ENCODE assay signal across 1 cellular context in the genomic region with DNA sequence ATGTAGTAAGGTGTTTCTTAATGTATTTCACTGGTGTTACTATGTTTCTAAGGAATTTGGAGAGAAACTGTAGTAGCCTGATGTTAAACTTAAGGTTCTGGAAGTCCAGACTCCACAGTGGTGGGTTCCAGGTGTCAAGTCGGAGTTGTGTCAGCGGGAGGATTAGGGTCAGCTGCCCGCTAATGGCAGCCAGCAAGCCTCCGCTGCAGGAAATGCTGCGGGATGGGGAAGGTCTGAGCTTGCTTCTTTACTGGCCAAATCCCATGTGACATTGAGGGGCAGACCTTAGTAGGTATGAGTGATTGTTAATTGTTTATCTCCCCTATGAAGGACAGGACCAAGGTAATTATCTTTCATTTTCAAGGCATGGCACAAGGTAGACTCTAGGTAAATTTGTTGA.
TF ChIP-seq lines count a peak whose summit lies in the region.

No MANE protein-coding gene starts in this region.

TF ChIP-seq in H1, 55 proteins besides CTCF, POLR2A, EP300 and RAD21:
- TF ChIP-seq SIN3A (conservative IDR thresholded peaks at IDR 0.05 in 1 of 2, IDR thresholded peaks at IDR 0.05 in 1 of 2; ENCODE audit: low read depth in 1 of 2, low read length in 2 of 2) (no peak), HDAC2 (IDR thresholded peaks at IDR 0.05; ENCODE audit: borderline replicate concordance in 1 of 2, low read depth in 2 of 2, low read length in 2 of 2) (no peak), FOSL1 (IDR thresholded peaks at IDR 0.05; ENCODE audit: insufficient read depth, low read depth, low read length) (no peak), CBX5 (IDR thresholded peaks at IDR 0.05; ENCODE audit: low read depth, low read length) (no peak), KDM5A (IDR thresholded peaks at IDR 0.05; ENCODE audit: low read length) (no peak), YY1 (IDR thresholded peaks at IDR 0.05; ENCODE audit: low read depth, low read length) (peak; percentile 72)
- TF ChIP-seq, protein P1, sequence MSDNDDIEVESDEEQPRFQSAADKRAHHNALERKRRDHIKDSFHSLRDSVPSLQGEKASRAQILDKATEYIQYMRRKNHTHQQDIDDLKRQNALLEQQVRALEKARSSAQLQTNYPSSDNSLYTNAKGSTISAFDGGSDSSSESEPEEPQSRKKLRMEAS (IDR thresholded peaks at IDR 0.05), result no peak
